8 cellular contexts compared by ENCODE assay signal in the genomic region with DNA sequence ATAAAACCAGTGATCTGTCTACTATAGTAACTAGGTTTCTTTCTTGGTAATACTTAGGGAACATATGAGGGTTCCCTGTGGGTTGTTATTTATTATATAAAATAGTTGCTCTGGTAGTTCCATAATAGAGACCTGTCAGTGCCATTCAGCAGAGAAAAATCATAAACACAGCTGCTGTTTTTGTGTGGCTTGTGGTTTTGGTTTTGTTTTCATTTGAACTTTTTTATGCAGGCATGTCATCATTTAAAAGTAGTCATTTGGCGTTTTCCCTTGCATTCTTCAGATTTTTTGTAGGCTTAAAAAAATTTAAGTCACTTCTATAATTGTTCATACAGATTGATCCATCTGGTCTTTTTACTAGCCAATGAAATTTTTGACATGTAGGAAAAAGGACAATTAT. TPM values are rescaled to one million over a fixed set of nuclear protein-coding genes. Genes with fewer than 3 reads are reported as not detected.
DNase-seq lines count a peak whose midpoint lies in the region; ATAC-seq and TF ChIP-seq lines count a peak whose summit lies in the region.

No MANE protein-coding gene starts in this region.

- peaks cover 4% of the 10 kb centered on the region for H3K36me3 ChIP-seq in CD4-positive, alpha-beta memory T cell (ENCODE audit: insufficient read depth, low read length)
- peaks cover 0 to 9% (median 6%) of the 10 kb centered on the region in 5 donors for H3K36me3 ChIP-seq in subcutaneous abdominal adipose tissue (ENCODE audit: control insufficient read depth in 5 of 5, insufficient read depth in 5 of 5, low read length in 5 of 5)

- no peaks in the 10 kb centered on the region for H3K9me3 ChIP-seq in CD4-positive, alpha-beta memory T cell (ENCODE audit: control insufficient read depth in 1 of 2, low read length in 2 of 2)
- H3K9me3 ChIP-seq in subcutaneous abdominal adipose tissue (ENCODE audit: control insufficient read depth in 5 of 5, low read length in 5 of 5): no peaks in the 10 kb centered on the region

- H3K4me3 Mint-ChIP-seq in CD4-positive, alpha-beta memory T cell: peak overlapping the region in 5 of 8 donors; percentile 17 to 73 (median 59)
- H3K4me3 Mint-ChIP-seq in glutamatergic neuron (ENCODE audit: unreplicated experiment): no peak overlapping the region

- H3K27ac ChIP-seq in CD4-positive, alpha-beta memory T cell (ENCODE audit: low read depth, low read length): no peak overlapping the region
- H3K27ac ChIP-seq in subcutaneous abdominal adipose tissue (ENCODE audit: low read depth, low read length): peak overlapping the region; percentile 38

- DNase-seq in CD4-positive, alpha-beta memory T cell: peak; percentile 48 to 69 (median 57)
- DNase-seq in brain pericyte (ENCODE audit: low read depth, low spot score) (peak; percentile 70), retina (no peak), glutamatergic neuron (no peak), cerebellum (ENCODE audit: low spot score) (no peak)

- peaks cover 39 to 62% (median 52%) of the 10 kb centered on the region in 4 donors for H3K4me1 Mint-ChIP-seq in CD4-positive, alpha-beta memory T cell
- H3K4me1 Mint-ChIP-seq in glutamatergic neuron (ENCODE audit: low read depth, unreplicated experiment): no peaks in the 10 kb centered on the region

- no peaks in the 10 kb centered on the region for H3K9me3 Mint-ChIP-seq in CD4-positive, alpha-beta memory T cell
- no peaks in the 10 kb centered on the region for H3K9me3 Mint-ChIP-seq in glutamatergic neuron (ENCODE audit: unreplicated experiment)

- peak overlapping the region in 5 of 7 donors; percentile 37 to 70 (median 56) for H3K27ac Mint-ChIP-seq in CD4-positive, alpha-beta memory T cell
- H3K27ac Mint-ChIP-seq in glutamatergic neuron (ENCODE audit: unreplicated experiment): no peak overlapping the region

- CTCF ChIA-PET in CD4-positive, alpha-beta memory T cell (lab: Charles Lee; ENCODE audit: partially characterized antibody): interaction anchor here (0.9 to 3.1 kb wide), 2 partner anchors 10 to 48 kb away, joined by 3 to 14 read pairs; a partner anchor contains a TSS

- no peaks in the 10 kb centered on the region for H3K27me3 ChIP-seq in CD4-positive, alpha-beta memory T cell (ENCODE audit: insufficient read depth, low read length)
- no peaks in the 10 kb centered on the region for H3K27me3 ChIP-seq in subcutaneous abdominal adipose tissue (ENCODE audit: control insufficient read depth in 5 of 5, insufficient read depth in 4 of 5, low read length in 5 of 5)

- H3K9ac ChIP-seq in subcutaneous abdominal adipose tissue (ENCODE audit: low read length in 5 of 5): no peak overlapping the region

- no peaks in the 10 kb centered on the region for H3K27me3 Mint-ChIP-seq in CD4-positive, alpha-beta memory T cell
- no peaks in the 10 kb centered on the region for H3K27me3 Mint-ChIP-seq in glutamatergic neuron (ENCODE audit: unreplicated experiment)

- no peak for TF ChIP-seq CTCF in glutamatergic neuron (IDR thresholded peaks at IDR 0.05; ENCODE audit: partially characterized antibody, unreplicated experiment)

- H3K4me1 ChIP-seq in CD4-positive, alpha-beta memory T cell (ENCODE audit: insufficient read depth, low read length): peaks cover 29% of the 10 kb centered on the region
- peaks cover 0 to 23% (median 15%) of the 10 kb centered on the region in 5 donors for H3K4me1 ChIP-seq in subcutaneous abdominal adipose tissue (ENCODE audit: control insufficient read depth in 5 of 5, insufficient read depth in 5 of 5, low read length in 5 of 5)

- intact Hi-C loops in CD4-positive, alpha-beta memory T cell (cut with micrococcal nuclease): loop anchor here (1.0 to 5.0 kb wide), 3 partner anchors 13 to 126 kb away; a partner anchor contains a TSS

- ATAC-seq in GM19395 (IDR thresholded peaks at IDR 0.05; ENCODE audit: unreplicated experiment) (peak; percentile 93), HG03342 (IDR thresholded peaks at IDR 0.05; ENCODE audit: unreplicated experiment) (peak; percentile 92)

- POLR2A ChIA-PET in CD4-positive, alpha-beta memory T cell (lab: Charles Lee; ENCODE audit: partially characterized antibody): interaction anchor here (0.6 to 3.1 kb wide), 4 partner anchors 11 to 47 kb away, joined by 3 to 21 read pairs (median 3); a partner anchor contains a TSS

- H3K36me3 Mint-ChIP-seq in CD4-positive, alpha-beta memory T cell: peaks cover 7 to 10% of the 10 kb centered on the region in 2 donors
- H3K36me3 Mint-ChIP-seq in glutamatergic neuron (ENCODE audit: unreplicated experiment): no peaks in the 10 kb centered on the region

- H3K4me3 ChIP-seq in CD4-positive, alpha-beta memory T cell (ENCODE audit: low read length in 2 of 2): no peak overlapping the region
- no peak overlapping the region for H3K4me3 ChIP-seq in subcutaneous abdominal adipose tissue (ENCODE audit: low read depth in 1 of 5, low read length in 5 of 5)

RNA-seq across cellular contexts. Expression of a gene that starts 47.9 kb away (rescaled TPM):
- total RNA-seq in CD4-positive, alpha-beta memory T cell: 10 to 100 TPM; 45.5 to 47.2 TPM
- polyA plus RNA-seq in CD4-positive, alpha-beta memory T cell: 10 to 100 TPM; 12.4 to 21.8 TPM
- total RNA-seq in glutamatergic neuron (ENCODE audit: unreplicated experiment): 20.0 TPM
- total RNA-seq in cerebellum: 46.6 TPM

RNA-seq across cellular contexts. Expression of a gene that starts 54.8 kb away (rescaled TPM):
- 1 to 10 TPM in 1 of 2 experiments, under 1 TPM in 1; 0.87 to 1.7 TPM for total RNA-seq in CD4-positive, alpha-beta memory T cell
- 1 to 10 TPM in 1 of 2 donors, under 1 TPM in 1; 0.13 to 1.7 TPM for polyA plus RNA-seq in CD4-positive, alpha-beta memory T cell
- total RNA-seq in glutamatergic neuron (ENCODE audit: unreplicated experiment): 2.5 TPM
- 4.9 TPM for total RNA-seq in cerebellum

Comparison
In these comparisons a context has a peak if more than half of its experiments do, and no peak if none do; other contexts are left out.
1. DNase-seq: peak in CD4-positive, alpha-beta memory T cell (5 of 5) and brain pericyte (single experiment); none in retina (single experiment), glutamatergic neuron (single experiment) and cerebellum (single experiment).